In genomic region chr13:98546402-98546801, GRCh38 we compare ENCODE assay signal across 1 cellular context.
TF ChIP-seq lines count a peak whose summit lies in the region.

No MANE protein-coding gene starts in this region.

TF ChIP-seq in H1, 55 proteins besides CTCF, POLR2A, EP300 and RAD21:
- TF ChIP-seq CEBPB (IDR thresholded peaks at IDR 0.05; ENCODE audit: low read depth, low read length) (no peak), RXRA (IDR thresholded peaks at IDR 0.05; ENCODE audit: insufficient read depth, low read depth, low read length) (no peak), GABPA (IDR thresholded peaks at IDR 0.05; ENCODE audit: borderline replicate concordance, insufficient read depth, low read length) (no peak), SP4 (IDR thresholded peaks at IDR 0.05; ENCODE audit: low read length) (no peak), SP1 (IDR thresholded peaks at IDR 0.05; ENCODE audit: low read depth, low read length) (no peak), ASH2L (IDR thresholded peaks at IDR 0.05; ENCODE audit: low read length) (no peak), KDM1A (IDR thresholded peaks at IDR 0.05; ENCODE audit: borderline replicate concordance, low read length) (no peak), TEAD4 (IDR thresholded peaks at IDR 0.05; ENCODE audit: low read depth, low read length) (no peak), CHD2 (IDR thresholded peaks at IDR 0.05; ENCODE audit: low read length) (no peak), RFX5 (IDR thresholded peaks at IDR 0.05; ENCODE audit: borderline replicate concordance, low read depth, low read length) (no peak)
